In the genomic region with DNA sequence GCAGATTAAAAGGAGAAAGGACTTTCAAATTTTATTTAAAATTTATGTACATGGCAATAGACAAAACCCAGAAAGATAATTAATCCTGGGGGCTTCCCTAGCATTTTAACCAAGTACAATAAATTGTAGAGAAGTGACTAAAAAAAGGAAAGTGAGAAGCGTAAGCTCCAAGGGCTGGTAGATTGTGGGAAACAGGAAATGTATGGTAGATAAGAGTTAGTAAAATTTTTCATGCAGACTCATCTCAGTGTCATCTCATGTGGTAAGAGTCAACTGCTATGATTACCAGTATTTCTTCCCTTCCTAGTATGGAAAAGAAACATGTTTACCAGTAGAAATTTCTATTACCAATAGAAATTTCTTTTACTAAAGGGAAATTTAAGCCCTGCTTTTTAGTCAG, we compare ENCODE assay signal across 17 cellular contexts.
A peak's percentile ranks its signal among the peaks of the same experiment; 100 is the strongest.
DNase-seq lines count a peak whose midpoint lies in the region; ATAC-seq and FAIRE-seq lines count a peak whose summit lies in the region.
"Had no signal": no experiment of that assay in that cellular context is flagged by ENCODE, and none has a peak within 500 bp of the region (broad histone marks: within the 10 kb centered on the region; RNA-seq: fewer than 3 reads in every experiment).

No MANE protein-coding gene starts in this region.

- H3K27me3 Mint-ChIP-seq in activated T-helper 17 cell treated with anti-CD3 and anti-CD28 coated beads, Interleukin-2, amount 50 U/mL, for 72 hours = no peaks in the 10 kb centered on the region

- peaks cover 8% of the 10 kb centered on the region for H3K9me3 Mint-ChIP-seq in activated T-helper 17 cell treated with anti-CD3 and anti-CD28 coated beads, Interleukin-2, amount 50 U/mL, for 72 hours

- H3K27ac Mint-ChIP-seq in activated T-helper 17 cell treated with anti-CD3 and anti-CD28 coated beads, Interleukin-2, amount 50 U/mL, for 72 hours = no peak overlapping the region
- H3K27ac Mint-ChIP-seq: naive thymus-derived CD8-positive, alpha-beta T cell had no signal

- ATAC-seq in GM18858 (IDR thresholded peaks at IDR 0.05; ENCODE audit: unreplicated experiment) = peak; percentile 40
- peak; percentile 48 for ATAC-seq in activated T-helper 17 cell treated with anti-CD3 and anti-CD28 coated beads, Interleukin-2, amount 50 U/mL, for 72 hours (replicated peaks)
- ATAC-seq: HepG2; naive thymus-derived CD8-positive, alpha-beta T cell had no signal

- DNase-seq in HT1080 (ENCODE audit: low read depth) (peak; percentile 77), non-pigmented ciliary epithelial cell (ENCODE audit: low read depth) (peak; percentile 28), T-helper 9 cell (no peak), NCI-H2107 treated with DMSO at 0.1 percent for 48 hours (lab: John Stamatoyannopoulos, UW; ENCODE audit: unreplicated experiment) (no peak), SW480 (ENCODE audit: low spot score) (no peak), urothelium cell line (ENCODE audit: low spot score) (no peak)
- DNase-seq: activated effector memory CD4-positive, alpha-beta T cell treated with anti-CD3 and anti-CD28 coated beads, Interleukin-2, amount 50 U/mL, for 16 hours; hippocampal formation; mammary epithelial cell; naive thymus-derived CD8-positive, alpha-beta T cell; NCI-H1694; posterior cingulate gyrus; SJCRH30; stimulated activated CD4-positive, alpha-beta T cell treated with anti-CD3 and anti-CD28 coated beads, Interleukin-2, amount 100 ng/mL, for 48 hours had no signal

- no peak for FAIRE-seq in urothelium cell line (lab: Jason Lieb, UNC)
- FAIRE-seq: HepG2 had no signal

- no peaks in the 10 kb centered on the region for H3K4me1 Mint-ChIP-seq in activated T-helper 17 cell treated with anti-CD3 and anti-CD28 coated beads, Interleukin-2, amount 50 U/mL, for 72 hours

- no peak overlapping the region for H3K4me3 Mint-ChIP-seq in activated T-helper 17 cell treated with anti-CD3 and anti-CD28 coated beads, Interleukin-2, amount 50 U/mL, for 72 hours
- H3K4me3 Mint-ChIP-seq: naive thymus-derived CD8-positive, alpha-beta T cell had no signal

- no peaks in the 10 kb centered on the region for H3K36me3 Mint-ChIP-seq in activated T-helper 17 cell treated with anti-CD3 and anti-CD28 coated beads, Interleukin-2, amount 50 U/mL, for 72 hours (ENCODE audit: low read depth)
- H3K36me3 Mint-ChIP-seq: naive thymus-derived CD8-positive, alpha-beta T cell had no signal

Comparison
In these comparisons a context has a peak if more than half of its experiments do, and no peak if none do; other contexts are left out.
1. DNase-seq: peak in HT1080 (single experiment) and non-pigmented ciliary epithelial cell (single experiment); none in T-helper 9 cell (single experiment), NCI-H2107 treated with DMSO at 0.1 percent for 48 hours (single experiment), SW480 (single experiment) and urothelium cell line (single experiment).